1 cellular context compared by ENCODE assay signal in the genomic region with DNA sequence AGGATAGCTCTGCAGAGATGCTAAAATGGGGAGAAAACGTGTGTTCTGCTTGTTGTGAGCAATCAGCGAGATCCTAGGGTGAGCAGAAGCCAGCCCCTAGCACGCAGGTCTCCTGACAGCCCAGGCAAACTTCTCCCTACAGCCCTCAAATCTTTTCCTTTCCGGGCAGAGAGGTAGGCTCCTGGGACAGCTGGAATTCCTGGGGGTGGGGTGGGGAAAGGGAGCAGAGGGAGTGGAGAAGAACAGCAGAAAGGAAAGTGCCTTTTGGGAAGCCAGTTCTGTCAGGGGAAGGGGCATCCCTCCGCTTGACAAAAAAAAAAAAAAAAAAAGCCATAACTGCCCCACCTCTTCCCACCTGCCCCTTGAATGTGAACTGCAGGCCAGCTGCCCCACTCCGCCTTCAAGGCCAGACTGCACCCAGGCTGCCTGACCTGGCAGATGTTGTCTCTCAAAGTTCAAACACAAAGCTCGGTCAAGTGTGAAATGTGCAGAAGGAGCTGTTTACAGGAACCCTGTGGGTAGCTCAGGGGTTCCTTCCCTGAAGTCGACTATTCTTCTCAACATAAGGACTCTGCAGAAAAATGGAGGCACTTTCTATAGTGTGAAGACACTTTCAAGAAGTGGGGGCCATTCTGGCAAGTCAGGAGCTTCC.
TF ChIP-seq lines count a peak whose summit lies in the region.

No MANE protein-coding gene starts in this region.

TF ChIP-seq in GM23338, 12 proteins besides CTCF, POLR2A, EP300 and RAD21 (continued from another document):
- TF ChIP-seq, protein P1, sequence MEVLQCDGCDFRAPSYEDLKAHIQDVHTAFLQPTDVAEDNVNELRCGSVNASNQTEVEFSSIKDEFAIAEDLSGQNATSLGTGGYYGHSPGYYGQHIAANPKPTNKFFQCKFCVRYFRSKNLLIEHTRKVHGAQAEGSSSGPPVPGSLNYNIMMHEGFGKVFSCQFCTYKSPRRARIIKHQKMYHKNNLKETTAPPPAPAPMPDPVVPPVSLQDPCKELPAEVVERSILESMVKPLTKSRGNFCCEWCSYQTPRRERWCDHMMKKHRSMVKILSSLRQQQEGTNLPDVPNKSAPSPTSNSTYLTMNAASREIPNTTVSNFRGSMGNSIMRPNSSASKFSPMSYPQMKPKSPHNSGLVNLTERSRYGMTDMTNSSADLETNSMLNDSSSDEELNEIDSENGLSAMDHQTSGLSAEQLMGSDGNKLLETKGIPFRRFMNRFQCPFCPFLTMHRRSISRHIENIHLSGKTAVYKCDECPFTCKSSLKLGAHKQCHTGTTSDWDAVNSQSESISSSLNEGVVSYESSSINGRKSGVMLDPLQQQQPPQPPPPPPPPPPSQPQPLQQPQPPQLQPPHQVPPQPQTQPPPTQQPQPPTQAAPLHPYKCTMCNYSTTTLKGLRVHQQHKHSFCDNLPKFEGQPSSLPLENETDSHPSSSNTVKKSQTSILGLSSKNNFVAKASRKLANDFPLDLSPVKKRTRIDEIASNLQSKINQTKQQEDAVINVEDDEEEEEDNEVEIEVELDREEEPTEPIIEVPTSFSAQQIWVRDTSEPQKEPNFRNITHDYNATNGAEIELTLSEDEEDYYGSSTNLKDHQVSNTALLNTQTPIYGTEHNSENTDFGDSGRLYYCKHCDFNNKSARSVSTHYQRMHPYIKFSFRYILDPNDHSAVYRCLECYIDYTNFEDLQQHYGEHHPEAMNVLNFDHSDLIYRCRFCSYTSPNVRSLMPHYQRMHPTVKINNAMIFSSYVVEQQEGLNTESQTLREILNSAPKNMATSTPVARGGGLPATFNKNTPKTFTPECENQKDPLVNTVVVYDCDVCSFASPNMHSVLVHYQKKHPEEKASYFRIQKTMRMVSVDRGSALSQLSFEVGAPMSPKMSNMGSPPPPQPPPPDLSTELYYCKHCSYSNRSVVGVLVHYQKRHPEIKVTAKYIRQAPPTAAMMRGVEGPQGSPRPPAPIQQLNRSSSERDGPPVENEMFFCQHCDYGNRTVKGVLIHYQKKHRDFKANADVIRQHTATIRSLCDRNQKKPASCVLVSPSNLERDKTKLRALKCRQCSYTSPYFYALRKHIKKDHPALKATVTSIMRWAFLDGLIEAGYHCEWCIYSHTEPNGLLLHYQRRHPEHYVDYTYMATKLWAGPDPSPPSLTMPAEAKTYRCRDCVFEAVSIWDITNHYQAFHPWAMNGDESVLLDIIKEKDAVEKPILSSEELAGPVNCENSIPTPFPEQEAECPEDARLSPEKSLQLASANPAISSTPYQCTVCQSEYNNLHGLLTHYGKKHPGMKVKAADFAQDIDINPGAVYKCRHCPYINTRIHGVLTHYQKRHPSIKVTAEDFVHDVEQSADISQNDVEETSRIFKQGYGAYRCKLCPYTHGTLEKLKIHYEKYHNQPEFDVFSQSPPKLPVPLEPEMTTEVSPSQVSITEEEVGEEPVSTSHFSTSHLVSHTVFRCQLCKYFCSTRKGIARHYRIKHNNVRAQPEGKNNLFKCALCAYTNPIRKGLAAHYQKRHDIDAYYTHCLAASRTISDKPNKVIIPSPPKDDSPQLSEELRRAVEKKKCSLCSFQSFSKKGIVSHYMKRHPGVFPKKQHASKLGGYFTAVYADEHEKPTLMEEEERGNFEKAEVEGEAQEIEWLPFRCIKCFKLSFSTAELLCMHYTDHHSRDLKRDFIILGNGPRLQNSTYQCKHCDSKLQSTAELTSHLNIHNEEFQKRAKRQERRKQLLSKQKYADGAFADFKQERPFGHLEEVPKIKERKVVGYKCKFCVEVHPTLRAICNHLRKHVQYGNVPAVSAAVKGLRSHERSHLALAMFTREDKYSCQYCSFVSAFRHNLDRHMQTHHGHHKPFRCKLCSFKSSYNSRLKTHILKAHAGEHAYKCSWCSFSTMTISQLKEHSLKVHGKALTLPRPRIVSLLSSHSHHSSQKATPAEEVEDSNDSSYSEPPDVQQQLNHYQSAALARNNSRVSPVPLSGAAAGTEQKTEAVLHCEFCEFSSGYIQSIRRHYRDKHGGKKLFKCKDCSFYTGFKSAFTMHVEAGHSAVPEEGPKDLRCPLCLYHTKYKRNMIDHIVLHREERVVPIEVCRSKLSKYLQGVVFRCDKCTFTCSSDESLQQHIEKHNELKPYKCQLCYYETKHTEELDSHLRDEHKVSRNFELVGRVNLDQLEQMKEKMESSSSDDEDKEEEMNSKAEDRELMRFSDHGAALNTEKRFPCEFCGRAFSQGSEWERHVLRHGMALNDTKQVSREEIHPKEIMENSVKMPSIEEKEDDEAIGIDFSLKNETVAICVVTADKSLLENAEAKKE (CRISPR knock-in tag; IDR thresholded peaks at IDR 0.05): no peak
- no peak for TF ChIP-seq EZH2 (IDR thresholded peaks at IDR 0.05; ENCODE audit: low read depth, unreplicated experiment)
